Comparison of ENCODE assay signal across 1 cellular context in genomic region chr3:62084558-62084957, GRCh38.
TF ChIP-seq lines count a peak whose summit lies in the region.

No MANE protein-coding gene starts in this region.

TF ChIP-seq in SK-N-SH, 30 proteins besides CTCF, POLR2A, EP300 and RAD21 (continued from another document):
- TF ChIP-seq, protein P1, sequence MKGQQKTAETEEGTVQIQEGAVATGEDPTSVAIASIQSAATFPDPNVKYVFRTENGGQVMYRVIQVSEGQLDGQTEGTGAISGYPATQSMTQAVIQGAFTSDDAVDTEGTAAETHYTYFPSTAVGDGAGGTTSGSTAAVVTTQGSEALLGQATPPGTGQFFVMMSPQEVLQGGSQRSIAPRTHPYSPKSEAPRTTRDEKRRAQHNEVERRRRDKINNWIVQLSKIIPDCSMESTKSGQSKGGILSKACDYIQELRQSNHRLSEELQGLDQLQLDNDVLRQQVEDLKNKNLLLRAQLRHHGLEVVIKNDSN (IDR thresholded peaks at IDR 0.05; ENCODE audit: borderline replicate concordance, low read depth), result no peak
- TF ChIP-seq YY1 (IDR thresholded peaks at IDR 0.05; ENCODE audit: low read depth) (no peak; the same call in 1 of the 2 replicates), SMC3 (IDR thresholded peaks at IDR 0.05; ENCODE audit: low read depth, low read length) (no peak), ELF1 (IDR thresholded peaks at IDR 0.05) (no peak), NFIC (IDR thresholded peaks at IDR 0.05; ENCODE audit: borderline replicate concordance) (peak; percentile 48; the same call in 1 of the 2 replicates), PBX3 (IDR thresholded peaks at IDR 0.05) (peak; percentile 64), RFX5 (IDR thresholded peaks at IDR 0.05; ENCODE audit: low read length) (no peak), GATA2 (CRISPR knock-in tag; IDR thresholded peaks at IDR 0.05) (no peak), RXRA (IDR thresholded peaks at IDR 0.05; ENCODE audit: borderline replicate concordance, low read depth) (peak; percentile 99), POLR2AphosphoS5 (IDR thresholded peaks at IDR 0.05; ENCODE audit: low read depth, low read length) (0 out of 2 replicates have a peak, but pooled peaks have one; percentile 30)
